ENCODE assay signal across 1 cellular context in the genomic region with DNA sequence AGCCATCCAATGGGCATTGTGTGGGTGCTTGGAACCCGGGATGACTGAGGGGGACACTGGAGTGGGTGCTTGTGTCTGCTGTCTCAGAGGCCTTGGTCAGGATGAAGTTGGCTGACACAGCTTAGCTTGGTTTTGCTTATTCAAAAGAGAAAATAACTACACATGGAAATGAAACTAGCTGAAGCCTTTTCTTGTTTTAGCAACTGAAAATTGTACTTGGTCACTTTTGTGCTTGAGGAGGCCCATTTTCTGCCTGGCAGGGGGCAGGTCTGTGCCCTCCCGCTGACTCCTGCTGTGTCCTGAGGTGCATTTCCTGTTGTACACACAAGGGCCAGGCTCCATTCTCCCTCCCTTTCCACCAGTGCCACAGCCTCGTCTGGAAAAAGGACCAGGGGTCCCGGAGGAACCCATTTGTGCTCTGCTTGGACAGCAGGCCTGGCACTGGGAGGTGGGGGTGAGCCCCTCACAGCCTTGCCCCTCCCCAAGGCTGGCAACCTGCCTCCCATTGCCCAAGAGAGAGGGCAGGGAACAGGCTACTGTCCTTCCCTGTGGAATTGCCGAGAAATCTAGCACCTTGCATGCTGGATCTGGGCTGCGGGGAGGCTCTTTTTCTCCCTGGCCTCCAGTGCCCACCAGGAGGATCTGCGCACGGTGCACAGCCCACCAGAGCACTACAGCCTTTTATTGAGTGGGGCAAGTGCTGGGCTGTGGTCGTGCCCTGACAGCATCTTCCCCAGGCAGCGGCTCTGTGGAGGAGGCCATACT.
TF ChIP-seq lines count a peak whose summit lies in the region.

No MANE protein-coding gene starts in this region.

TF ChIP-seq in GM12878, 131 proteins besides CTCF, POLR2A, EP300 and RAD21 (continued from another document and continues in another):
- TF ChIP-seq, protein P1, sequence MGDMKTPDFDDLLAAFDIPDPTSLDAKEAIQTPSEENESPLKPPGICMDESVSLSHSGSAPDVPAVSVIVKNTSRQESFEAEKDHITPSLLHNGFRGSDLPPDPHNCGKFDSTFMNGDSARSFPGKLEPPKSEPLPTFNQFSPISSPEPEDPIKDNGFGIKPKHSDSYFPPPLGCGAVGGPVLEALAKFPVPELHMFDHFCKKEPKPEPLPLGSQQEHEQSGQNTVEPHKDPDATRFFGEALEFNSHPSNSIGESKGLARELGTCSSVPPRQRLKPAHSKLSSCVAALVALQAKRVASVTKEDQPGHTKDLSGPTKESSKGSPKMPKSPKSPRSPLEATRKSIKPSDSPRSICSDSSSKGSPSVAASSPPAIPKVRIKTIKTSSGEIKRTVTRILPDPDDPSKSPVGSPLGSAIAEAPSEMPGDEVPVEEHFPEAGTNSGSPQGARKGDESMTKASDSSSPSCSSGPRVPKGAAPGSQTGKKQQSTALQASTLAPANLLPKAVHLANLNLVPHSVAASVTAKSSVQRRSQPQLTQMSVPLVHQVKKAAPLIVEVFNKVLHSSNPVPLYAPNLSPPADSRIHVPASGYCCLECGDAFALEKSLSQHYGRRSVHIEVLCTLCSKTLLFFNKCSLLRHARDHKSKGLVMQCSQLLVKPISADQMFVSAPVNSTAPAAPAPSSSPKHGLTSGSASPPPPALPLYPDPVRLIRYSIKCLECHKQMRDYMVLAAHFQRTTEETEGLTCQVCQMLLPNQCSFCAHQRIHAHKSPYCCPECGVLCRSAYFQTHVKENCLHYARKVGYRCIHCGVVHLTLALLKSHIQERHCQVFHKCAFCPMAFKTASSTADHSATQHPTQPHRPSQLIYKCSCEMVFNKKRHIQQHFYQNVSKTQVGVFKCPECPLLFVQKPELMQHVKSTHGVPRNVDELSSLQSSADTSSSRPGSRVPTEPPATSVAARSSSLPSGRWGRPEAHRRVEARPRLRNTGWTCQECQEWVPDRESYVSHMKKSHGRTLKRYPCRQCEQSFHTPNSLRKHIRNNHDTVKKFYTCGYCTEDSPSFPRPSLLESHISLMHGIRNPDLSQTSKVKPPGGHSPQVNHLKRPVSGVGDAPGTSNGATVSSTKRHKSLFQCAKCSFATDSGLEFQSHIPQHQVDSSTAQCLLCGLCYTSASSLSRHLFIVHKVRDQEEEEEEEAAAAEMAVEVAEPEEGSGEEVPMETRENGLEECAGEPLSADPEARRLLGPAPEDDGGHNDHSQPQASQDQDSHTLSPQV (IDR thresholded peaks at IDR 0.05) = no peak
- TF ChIP-seq ELK1 (IDR thresholded peaks at IDR 0.05; ENCODE audit: low read depth, low read length) (no peak), SMAD1 (IDR thresholded peaks at IDR 0.05; ENCODE audit: low read depth, partially characterized antibody) (no peak), IKZF1 (conservative IDR thresholded peaks at IDR 0.05) (peak; percentile 36; the same call in 1 of the 2 replicates), BHLHE40 (IDR thresholded peaks at IDR 0.05; ENCODE audit: borderline replicate concordance in 1 of 2, low read depth in 2 of 2, low read length in 1 of 2) (peak in 1 of 2 experiments; percentile 21; a peak in 2 of 4 replicates), RELB (IDR thresholded peaks at IDR 0.05; ENCODE audit: low read depth) (peak; percentile 47; the same call in 1 of the 2 replicates), BCL3 (IDR thresholded peaks at IDR 0.05; ENCODE audit: borderline replicate concordance, insufficient read depth, low read depth, low read length, poor library complexity, severe bottlenecking) (peak; percentile 28), KLF5 (IDR thresholded peaks at IDR 0.05; ENCODE audit: partially characterized antibody) (no peak), ZSCAN29 (IDR thresholded peaks at IDR 0.05) (no peak), MEF2A (IDR thresholded peaks at IDR 0.05; ENCODE audit: insufficient read depth, low read depth, low read length) (peak; percentile 71; the same call in 1 of the 2 replicates), STAT3 (IDR thresholded peaks at IDR 0.05; ENCODE audit: low read depth, low read length) (no peak), RAD51 (IDR thresholded peaks at IDR 0.05) (no peak), ATF3 (IDR thresholded peaks at IDR 0.05; ENCODE audit: borderline replicate concordance, extremely low read depth, low read depth, low read length) (no peak), TBL1XR1 (IDR thresholded peaks at IDR 0.05; ENCODE audit: low read depth, low read length) (0 out of 2 replicates have a peak, but pooled peaks have one; percentile 20), RUNX3 (IDR thresholded peaks at IDR 0.05; ENCODE audit: low read length) (peak; percentile 53), ASH2L (IDR thresholded peaks at IDR 0.05; ENCODE audit: borderline replicate concordance, low read depth) (no peak), SREBF2 (IDR thresholded peaks at IDR 0.05; ENCODE audit: low read length) (no peak), SMARCA5 (IDR thresholded peaks at IDR 0.05) (peak; percentile 76; the same call in 1 of the 2 replicates), TAF1 (IDR thresholded peaks at IDR 0.05; ENCODE audit: borderline replicate concordance, low read depth, low read length) (no peak), NR2F1 (conservative IDR thresholded peaks at IDR 0.05) (no peak), DPF2 (IDR thresholded peaks at IDR 0.05) (0 out of 2 replicates have a peak, but pooled peaks have one; percentile 42), NR2C1 (IDR thresholded peaks at IDR 0.05) (no peak), ZBTB4 (CRISPR knock-in tag; IDR thresholded peaks at IDR 0.05) (no peak)
- TF ChIP-seq, protein P2, sequence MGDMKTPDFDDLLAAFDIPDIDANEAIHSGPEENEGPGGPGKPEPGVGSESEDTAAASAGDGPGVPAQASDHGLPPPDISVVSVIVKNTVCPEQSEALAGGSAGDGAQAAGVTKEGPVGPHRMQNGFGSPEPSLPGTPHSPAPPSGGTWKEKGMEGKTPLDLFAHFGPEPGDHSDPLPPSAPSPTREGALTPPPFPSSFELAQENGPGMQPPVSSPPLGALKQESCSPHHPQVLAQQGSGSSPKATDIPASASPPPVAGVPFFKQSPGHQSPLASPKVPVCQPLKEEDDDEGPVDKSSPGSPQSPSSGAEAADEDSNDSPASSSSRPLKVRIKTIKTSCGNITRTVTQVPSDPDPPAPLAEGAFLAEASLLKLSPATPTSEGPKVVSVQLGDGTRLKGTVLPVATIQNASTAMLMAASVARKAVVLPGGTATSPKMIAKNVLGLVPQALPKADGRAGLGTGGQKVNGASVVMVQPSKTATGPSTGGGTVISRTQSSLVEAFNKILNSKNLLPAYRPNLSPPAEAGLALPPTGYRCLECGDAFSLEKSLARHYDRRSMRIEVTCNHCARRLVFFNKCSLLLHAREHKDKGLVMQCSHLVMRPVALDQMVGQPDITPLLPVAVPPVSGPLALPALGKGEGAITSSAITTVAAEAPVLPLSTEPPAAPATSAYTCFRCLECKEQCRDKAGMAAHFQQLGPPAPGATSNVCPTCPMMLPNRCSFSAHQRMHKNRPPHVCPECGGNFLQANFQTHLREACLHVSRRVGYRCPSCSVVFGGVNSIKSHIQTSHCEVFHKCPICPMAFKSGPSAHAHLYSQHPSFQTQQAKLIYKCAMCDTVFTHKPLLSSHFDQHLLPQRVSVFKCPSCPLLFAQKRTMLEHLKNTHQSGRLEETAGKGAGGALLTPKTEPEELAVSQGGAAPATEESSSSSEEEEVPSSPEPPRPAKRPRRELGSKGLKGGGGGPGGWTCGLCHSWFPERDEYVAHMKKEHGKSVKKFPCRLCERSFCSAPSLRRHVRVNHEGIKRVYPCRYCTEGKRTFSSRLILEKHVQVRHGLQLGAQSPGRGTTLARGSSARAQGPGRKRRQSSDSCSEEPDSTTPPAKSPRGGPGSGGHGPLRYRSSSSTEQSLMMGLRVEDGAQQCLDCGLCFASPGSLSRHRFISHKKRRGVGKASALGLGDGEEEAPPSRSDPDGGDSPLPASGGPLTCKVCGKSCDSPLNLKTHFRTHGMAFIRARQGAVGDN (IDR thresholded peaks at IDR 0.05) = peak; percentile 85
- TF ChIP-seq, protein P3, sequence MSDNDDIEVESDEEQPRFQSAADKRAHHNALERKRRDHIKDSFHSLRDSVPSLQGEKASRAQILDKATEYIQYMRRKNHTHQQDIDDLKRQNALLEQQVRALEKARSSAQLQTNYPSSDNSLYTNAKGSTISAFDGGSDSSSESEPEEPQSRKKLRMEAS (IDR thresholded peaks at IDR 0.05; ENCODE audit: low read depth, low read length) = no peak
- TF ChIP-seq, protein P4, sequence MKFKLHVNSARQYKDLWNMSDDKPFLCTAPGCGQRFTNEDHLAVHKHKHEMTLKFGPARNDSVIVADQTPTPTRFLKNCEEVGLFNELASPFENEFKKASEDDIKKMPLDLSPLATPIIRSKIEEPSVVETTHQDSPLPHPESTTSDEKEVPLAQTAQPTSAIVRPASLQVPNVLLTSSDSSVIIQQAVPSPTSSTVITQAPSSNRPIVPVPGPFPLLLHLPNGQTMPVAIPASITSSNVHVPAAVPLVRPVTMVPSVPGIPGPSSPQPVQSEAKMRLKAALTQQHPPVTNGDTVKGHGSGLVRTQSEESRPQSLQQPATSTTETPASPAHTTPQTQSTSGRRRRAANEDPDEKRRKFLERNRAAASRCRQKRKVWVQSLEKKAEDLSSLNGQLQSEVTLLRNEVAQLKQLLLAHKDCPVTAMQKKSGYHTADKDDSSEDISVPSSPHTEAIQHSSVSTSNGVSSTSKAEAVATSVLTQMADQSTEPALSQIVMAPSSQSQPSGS (IDR thresholded peaks at IDR 0.05; ENCODE audit: low read length) = no peak; the same call in 1 of the 2 replicates
- TF ChIP-seq, protein P5, sequence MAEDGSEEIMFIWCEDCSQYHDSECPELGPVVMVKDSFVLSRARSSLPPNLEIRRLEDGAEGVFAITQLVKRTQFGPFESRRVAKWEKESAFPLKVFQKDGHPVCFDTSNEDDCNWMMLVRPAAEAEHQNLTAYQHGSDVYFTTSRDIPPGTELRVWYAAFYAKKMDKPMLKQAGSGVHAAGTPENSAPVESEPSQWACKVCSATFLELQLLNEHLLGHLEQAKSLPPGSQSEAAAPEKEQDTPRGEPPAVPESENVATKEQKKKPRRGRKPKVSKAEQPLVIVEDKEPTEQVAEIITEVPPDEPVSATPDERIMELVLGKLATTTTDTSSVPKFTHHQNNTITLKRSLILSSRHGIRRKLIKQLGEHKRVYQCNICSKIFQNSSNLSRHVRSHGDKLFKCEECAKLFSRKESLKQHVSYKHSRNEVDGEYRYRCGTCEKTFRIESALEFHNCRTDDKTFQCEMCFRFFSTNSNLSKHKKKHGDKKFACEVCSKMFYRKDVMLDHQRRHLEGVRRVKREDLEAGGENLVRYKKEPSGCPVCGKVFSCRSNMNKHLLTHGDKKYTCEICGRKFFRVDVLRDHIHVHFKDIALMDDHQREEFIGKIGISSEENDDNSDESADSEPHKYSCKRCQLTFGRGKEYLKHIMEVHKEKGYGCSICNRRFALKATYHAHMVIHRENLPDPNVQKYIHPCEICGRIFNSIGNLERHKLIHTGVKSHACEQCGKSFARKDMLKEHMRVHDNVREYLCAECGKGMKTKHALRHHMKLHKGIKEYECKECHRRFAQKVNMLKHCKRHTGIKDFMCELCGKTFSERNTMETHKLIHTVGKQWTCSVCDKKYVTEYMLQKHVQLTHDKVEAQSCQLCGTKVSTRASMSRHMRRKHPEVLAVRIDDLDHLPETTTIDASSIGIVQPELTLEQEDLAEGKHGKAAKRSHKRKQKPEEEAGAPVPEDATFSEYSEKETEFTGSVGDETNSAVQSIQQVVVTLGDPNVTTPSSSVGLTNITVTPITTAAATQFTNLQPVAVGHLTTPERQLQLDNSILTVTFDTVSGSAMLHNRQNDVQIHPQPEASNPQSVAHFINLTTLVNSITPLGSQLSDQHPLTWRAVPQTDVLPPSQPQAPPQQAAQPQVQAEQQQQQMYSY (CRISPR knock-in tag; IDR thresholded peaks at IDR 0.05) = no peak
